43 cellular contexts compared by ENCODE assay signal in genomic region chr16:24302636-24303035, GRCh38. TPM values are rescaled to one million over a fixed set of nuclear protein-coding genes. Genes with fewer than 3 reads are reported as not detected.
"Had no signal": no experiment of that assay in that cellular context is flagged by ENCODE, and none has a peak within 500 bp of the region (broad histone marks: within the 10 kb centered on the region; RNA-seq: fewer than 3 reads in every experiment).

No MANE protein-coding gene starts in this region.

- H3K9me3 Mint-ChIP-seq: activated naive CD4-positive, alpha-beta T cell treated with anti-CD3 and anti-CD28 coated beads for 36 hours; activated naive CD4-positive, alpha-beta T cell treated with anti-CD3 and anti-CD28 coated beads, Interleukin-2, amount 10 ng/mL, durations not matched to agents 7 days and 5 days; activated naive CD4-positive, alpha-beta T cell treated with anti-CD3 and anti-CD28 coated beads, Interleukin-2, amount 50 U/mL, for 24 hours; activated naive CD4-positive, alpha-beta T cell treated with anti-CD3 and anti-CD28 coated beads, Interleukin-2, amount 50 U/mL, for 72 hours; activated naive CD8-positive, alpha-beta T cell treated with anti-CD3 and anti-CD28 coated beads for 36 hours; activated naive CD8-positive, alpha-beta T cell treated with anti-CD3 and anti-CD28 coated beads, Interleukin-2, amount 10 ng/mL, durations not matched to agents 7 days and 5 days; activated naive CD8-positive, alpha-beta T cell treated with anti-CD3 and anti-CD28 coated beads, Interleukin-2, amount 50 U/mL, for 24 hours; activated T-cell treated with anti-CD3 and anti-CD28 coated beads, Interleukin-2, amount 50 U/mL, for 24 hours; activated T-cell treated with anti-CD3 and anti-CD28 coated beads, Interleukin-2, amount 50 U/mL, for 4 hours; activated T-cell treated with anti-CD3 and anti-CD28 coated beads, Interleukin-2, amount 50 U/mL, for 72 hours; activated T-helper 1 cell treated with anti-CD3 and anti-CD28 coated beads, Interleukin-12 subunit alpha, Interleukin-12 subunit beta, Interleukin-2, Interleukin-4 antibody, amounts not matched to agents 30 ng/mL and 10 ng/mL and 1 ng/mL, durations not matched to agents 14 hours and 24 hours and 36 hours; activated T-helper 17 cell treated with anti-CD3 and anti-CD28 coated beads, Interleukin-2, amount 50 U/mL, for 72 hours; activated T-helper 2 cell treated with anti-CD3 and anti-CD28 coated beads, Interferon-gamma antibody, Interleukin-2, Interleukin-4, amounts not matched to agents 10 μg/mL and 5 μg/mL and 100 μg/mL, durations not matched to agents 14 hours and 24 hours and 36 hours; central memory CD8-positive, alpha-beta T cell had no signal

- H3K9me3 ChIP-seq: adrenal gland, ascending aorta, body of pancreas had no signal

- H3K4me3 ChIP-seq: adrenal gland, ascending aorta, body of pancreas, breast epithelium, cardiac muscle cell had no signal

- H3K4me3 Mint-ChIP-seq: activated naive CD4-positive, alpha-beta T cell treated with anti-CD3 and anti-CD28 coated beads for 36 hours; activated naive CD4-positive, alpha-beta T cell treated with anti-CD3 and anti-CD28 coated beads, Interleukin-2, amount 10 ng/mL, durations not matched to agents 7 days and 5 days; activated naive CD4-positive, alpha-beta T cell treated with anti-CD3 and anti-CD28 coated beads, Interleukin-2, amount 50 U/mL, for 24 hours; activated naive CD8-positive, alpha-beta T cell; activated naive CD8-positive, alpha-beta T cell treated with anti-CD3 and anti-CD28 coated beads for 36 hours; activated naive CD8-positive, alpha-beta T cell treated with anti-CD3 and anti-CD28 coated beads, Interleukin-2, amount 10 ng/mL, durations not matched to agents 7 days and 5 days; activated naive CD8-positive, alpha-beta T cell treated with anti-CD3 and anti-CD28 coated beads, Interleukin-2, amount 50 U/mL, for 24 hours; activated T-cell treated with anti-CD3 and anti-CD28 coated beads, Interleukin-2, amount 50 U/mL, for 24 hours; activated T-cell treated with anti-CD3 and anti-CD28 coated beads, Interleukin-2, amount 50 U/mL, for 4 hours; activated T-cell treated with anti-CD3 and anti-CD28 coated beads, Interleukin-2, amount 50 U/mL, for 72 hours; activated T-helper 1 cell treated with anti-CD3 and anti-CD28 coated beads, Interleukin-12 subunit alpha, Interleukin-12 subunit beta, Interleukin-2, Interleukin-4 antibody, amounts not matched to agents 30 ng/mL and 10 ng/mL and 1 ng/mL, durations not matched to agents 14 hours and 24 hours and 36 hours; activated T-helper 17 cell treated with anti-CD3 and anti-CD28 coated beads, Interleukin-2, amount 50 U/mL, for 72 hours; brain; central memory CD8-positive, alpha-beta T cell had no signal

- H3K27ac Mint-ChIP-seq: activated naive CD4-positive, alpha-beta T cell treated with anti-CD3 and anti-CD28 coated beads for 36 hours; activated naive CD4-positive, alpha-beta T cell treated with anti-CD3 and anti-CD28 coated beads, Interleukin-2, amount 10 ng/mL, durations not matched to agents 7 days and 5 days; activated naive CD4-positive, alpha-beta T cell treated with anti-CD3 and anti-CD28 coated beads, Interleukin-2, amount 50 U/mL, for 24 hours; activated naive CD4-positive, alpha-beta T cell treated with anti-CD3 and anti-CD28 coated beads, Interleukin-2, amount 50 U/mL, for 72 hours; activated naive CD8-positive, alpha-beta T cell; activated naive CD8-positive, alpha-beta T cell treated with anti-CD3 and anti-CD28 coated beads for 36 hours; activated naive CD8-positive, alpha-beta T cell treated with anti-CD3 and anti-CD28 coated beads, Interleukin-2, amount 10 ng/mL, durations not matched to agents 7 days and 5 days; activated naive CD8-positive, alpha-beta T cell treated with anti-CD3 and anti-CD28 coated beads, Interleukin-2, amount 50 U/mL, for 24 hours; activated T-cell treated with anti-CD3 and anti-CD28 coated beads, Interleukin-2, amount 50 U/mL, for 24 hours; activated T-cell treated with anti-CD3 and anti-CD28 coated beads, Interleukin-2, amount 50 U/mL, for 72 hours; activated T-helper 1 cell treated with anti-CD3 and anti-CD28 coated beads, Interleukin-12 subunit alpha, Interleukin-12 subunit beta, Interleukin-2, Interleukin-4 antibody, amounts not matched to agents 30 ng/mL and 10 ng/mL and 1 ng/mL, durations not matched to agents 14 hours and 24 hours and 36 hours; activated T-helper 17 cell treated with anti-CD3 and anti-CD28 coated beads, Interleukin-2, amount 50 U/mL, for 72 hours; activated T-helper 2 cell treated with anti-CD3 and anti-CD28 coated beads, Interferon-gamma antibody, Interleukin-2, Interleukin-4, amounts not matched to agents 10 μg/mL and 5 μg/mL and 100 μg/mL, durations not matched to agents 14 hours and 24 hours and 36 hours; brain had no signal

- ATAC-seq: activated naive CD4-positive, alpha-beta T cell treated with anti-CD3 and anti-CD28 coated beads, Interleukin-2, amount 50 U/mL, for 72 hours; activated naive CD8-positive, alpha-beta T cell treated with anti-CD3 and anti-CD28 coated beads, Interleukin-2, amount 50 U/mL, for 24 hours; activated T-cell treated with anti-CD3 and anti-CD28 coated beads, Interleukin-2, amount 50 U/mL, for 4 hours; activated T-cell treated with anti-CD3 and anti-CD28 coated beads, Interleukin-2, amount 50 U/mL, for 72 hours; activated T-helper 17 cell treated with anti-CD3 and anti-CD28 coated beads, Interleukin-2, amount 50 U/mL, for 72 hours; body of pancreas had no signal

- H3K4me1 ChIP-seq: adrenal gland, ascending aorta, body of pancreas, breast epithelium had no signal

- H3K27me3 ChIP-seq: adrenal gland, ascending aorta, brain microvascular endothelial cell, cardiac muscle cell had no signal

- H3K36me3 ChIP-seq: adrenal gland, ascending aorta, brain microvascular endothelial cell, breast epithelium, cardiac muscle cell had no signal

- DNase-seq: activated effector memory CD4-positive, alpha-beta T cell treated with anti-CD3 and anti-CD28 coated beads, Interleukin-2, amount 50 U/mL, for 16 hours; activated effector memory CD4-positive, alpha-beta T cell treated with Interleukin-2 at 50 U/mL for 16 hours; activated gamma-delta T cell; activated gamma-delta T cell treated with Interleukin-2 at 50 U/mL for 16 hours; activated naive CD4-positive, alpha-beta T cell; activated naive CD4-positive, alpha-beta T cell treated with anti-CD3 and anti-CD28 coated beads for 36 hours; activated naive CD4-positive, alpha-beta T cell treated with anti-CD3 and anti-CD28 coated beads, Interleukin-2, amount 10 ng/mL, durations not matched to agents 7 days and 5 days; activated naive CD4-positive, alpha-beta T cell treated with anti-CD3 and anti-CD28 coated beads, Interleukin-2, amount 50 U/mL, for 16 hours; activated naive CD4-positive, alpha-beta T cell treated with Interleukin-2 at 50 U/mL for 16 hours; activated naive CD8-positive, alpha-beta T cell treated with anti-CD3 and anti-CD28 coated beads for 36 hours; activated naive CD8-positive, alpha-beta T cell treated with anti-CD3 and anti-CD28 coated beads, Interleukin-2, amount 10 ng/mL, durations not matched to agents 7 days and 5 days; activated naive CD8-positive, alpha-beta T cell treated with anti-CD3 and anti-CD28 coated beads, Interleukin-2, amount 50 U/mL, for 24 hours; activated T-cell treated with anti-CD3 and anti-CD28 coated beads, Interleukin-2, amount 50 U/mL, for 1 hour; activated T-cell treated with anti-CD3 and anti-CD28 coated beads, Interleukin-2, amount 50 U/mL, for 24 hours; activated T-cell treated with anti-CD3 and anti-CD28 coated beads, Interleukin-2, amount 50 U/mL, for 4 hours; activated T-cell treated with anti-CD3 and anti-CD28 coated beads, Interleukin-2, amount 50 U/mL, for 48 hours; activated T-cell treated with anti-CD3 and anti-CD28 coated beads, Interleukin-2, amount 50 U/mL, for 72 hours; adrenal gland; amniotic stem cell; amygdala; anterior cingulate cortex; aorta; body of pancreas; brain microvascular endothelial cell; caudate nucleus; central memory CD4-positive, alpha-beta T cell; cerebellar nuclear complex had no signal

- H3K27ac ChIP-seq: adrenal gland, ascending aorta, body of pancreas, brain microvascular endothelial cell, breast epithelium, cardiac muscle cell had no signal

- H3K36me3 Mint-ChIP-seq: activated naive CD4-positive, alpha-beta T cell treated with anti-CD3 and anti-CD28 coated beads, Interleukin-2, amount 10 ng/mL, durations not matched to agents 7 days and 5 days; activated naive CD4-positive, alpha-beta T cell treated with anti-CD3 and anti-CD28 coated beads, Interleukin-2, amount 50 U/mL, for 24 hours; activated naive CD4-positive, alpha-beta T cell treated with anti-CD3 and anti-CD28 coated beads, Interleukin-2, amount 50 U/mL, for 72 hours; activated naive CD8-positive, alpha-beta T cell; activated naive CD8-positive, alpha-beta T cell treated with anti-CD3 and anti-CD28 coated beads for 36 hours; activated naive CD8-positive, alpha-beta T cell treated with anti-CD3 and anti-CD28 coated beads, Interleukin-2, amount 10 ng/mL, durations not matched to agents 7 days and 5 days; brain had no signal

- FAIRE-seq: astrocyte, bronchial epithelial cell had no signal

- H3K4me1 Mint-ChIP-seq: activated naive CD4-positive, alpha-beta T cell treated with anti-CD3 and anti-CD28 coated beads, Interleukin-2, amount 10 ng/mL, durations not matched to agents 7 days and 5 days; activated naive CD4-positive, alpha-beta T cell treated with anti-CD3 and anti-CD28 coated beads, Interleukin-2, amount 50 U/mL, for 24 hours; activated naive CD8-positive, alpha-beta T cell treated with anti-CD3 and anti-CD28 coated beads for 36 hours; activated naive CD8-positive, alpha-beta T cell treated with anti-CD3 and anti-CD28 coated beads, Interleukin-2, amount 10 ng/mL, durations not matched to agents 7 days and 5 days; activated naive CD8-positive, alpha-beta T cell treated with anti-CD3 and anti-CD28 coated beads, Interleukin-2, amount 50 U/mL, for 24 hours; activated T-helper 17 cell treated with anti-CD3 and anti-CD28 coated beads, Interleukin-2, amount 50 U/mL, for 72 hours; brain; central memory CD8-positive, alpha-beta T cell had no signal

RNA-seq across cellular contexts. Expression of gene CACNG3, which starts 46.5 kb away (rescaled TPM):
- total RNA-seq: activated naive CD4-positive, alpha-beta T cell treated with anti-CD3 and anti-CD28 coated beads for 36 hours; activated naive CD4-positive, alpha-beta T cell treated with anti-CD3 and anti-CD28 coated beads, Interleukin-2, amount 50 U/mL, for 72 hours; activated naive CD8-positive, alpha-beta T cell treated with anti-CD3 and anti-CD28 coated beads for 36 hours; activated naive CD8-positive, alpha-beta T cell treated with anti-CD3 and anti-CD28 coated beads, Interleukin-2, amount 10 ng/mL, durations not matched to agents 7 days and 5 days; activated T-cell treated with anti-CD3 and anti-CD28 coated beads, Interleukin-2, amount 50 U/mL, for 4 hours; activated T-cell treated with anti-CD3 and anti-CD28 coated beads, Interleukin-2, amount 50 U/mL, for 72 hours; activated T-helper 1 cell treated with anti-CD3 and anti-CD28 coated beads, Interleukin-12 subunit alpha, Interleukin-12 subunit beta, Interleukin-2, Interleukin-4 antibody, amounts not matched to agents 30 ng/mL and 10 ng/mL and 1 ng/mL, durations not matched to agents 14 hours and 24 hours and 36 hours; activated T-helper 17 cell treated with anti-CD3 and anti-CD28 coated beads, Interleukin-2, amount 50 U/mL, for 72 hours; activated T-helper 2 cell treated with anti-CD3 and anti-CD28 coated beads, Interferon-gamma antibody, Interleukin-2, Interleukin-4, amounts not matched to agents 10 μg/mL and 5 μg/mL and 100 μg/mL, durations not matched to agents 14 hours and 24 hours and 36 hours; aorta; ascending aorta; astrocyte; body of pancreas; breast epithelium; bronchial epithelial cell; cardiac muscle cell; cardiac septum; chondrocyte had no signal
- polyA plus RNA-seq: adipose tissue, aorta, cardiac muscle cell had no signal
